ENCODE assay signal across 8 cellular contexts in genomic region chr10:14184841-14185500, GRCh38.
DNase-seq lines count a peak whose midpoint lies in the region; ATAC-seq, FAIRE-seq and TF ChIP-seq lines count a peak whose summit lies in the region.

No MANE protein-coding gene starts in this region.

- POLR2A ChIA-PET in GM12878 (lab: Charles Lee) = interaction anchor here (0.6 to 1.0 kb wide), 2 partner anchors 371 to 398 kb away, joined by 4 to 5 read pairs; no protein-coding TSS in a partner anchor

- H3K4me1 ChIP-seq in OCI-LY3 (ENCODE audit: low read length) = peaks cover 6% of the 10 kb centered on the region
- peaks cover 10% of the 10 kb centered on the region for H3K4me1 ChIP-seq in GM12878 (ENCODE audit: control insufficient read depth, insufficient read depth, low read length)

- H4K20me1 ChIP-seq in OCI-LY3 (ENCODE audit: insufficient read depth, low read length) = no peaks in the 10 kb centered on the region
- H4K20me1 ChIP-seq in GM12878 (ENCODE audit: control insufficient read depth, insufficient read depth) = no peaks in the 10 kb centered on the region

- peak overlapping the region; percentile 96 for H3K27ac Mint-ChIP-seq in activated CD8-positive, alpha-beta memory T cell treated with anti-CD3 and anti-CD28 coated beads, Interleukin-2, amount 10 ng/mL, durations not matched to agents 7 days and 5 days
- peak overlapping the region; percentile 68 for H3K27ac Mint-ChIP-seq in osteocyte (ENCODE audit: unreplicated experiment)

- 0 out of 2 replicates have a peak overlapping the region, but pooled peaks have one; percentile 6 for H3K4me2 ChIP-seq in OCI-LY3 (ENCODE audit: low read length)
- peak overlapping the region; percentile 90 for H3K4me2 ChIP-seq in GM12878 (ENCODE audit: control insufficient read depth, insufficient read depth)

- TF ChIP-seq POLR2A in GM12878 (IDR thresholded peaks at IDR 0.05; ENCODE audit: low read depth, low read length) = no peak

- H3K79me2 ChIP-seq in OCI-LY3 (ENCODE audit: low read length) (no peaks in the 10 kb centered on the region), GM12878 (ENCODE audit: control insufficient read depth, insufficient read depth, low read length) (no peaks in the 10 kb centered on the region)

- peak; percentile 40 for ATAC-seq in activated CD8-positive, alpha-beta memory T cell treated with anti-CD3 and anti-CD28 coated beads, Interleukin-2, amount 10 ng/mL, durations not matched to agents 7 days and 5 days
- ATAC-seq in HG03064 (IDR thresholded peaks at IDR 0.05; ENCODE audit: low read depth, unreplicated experiment) (peak; percentile 65), GM12878 (peak; percentile 72)

- TF ChIP-seq EP300 in GM12878 (IDR thresholded peaks at IDR 0.05; ENCODE audit: borderline replicate concordance in 1 of 2, control insufficient read depth in 1 of 2, low read depth in 2 of 2, low read length in 2 of 2) = peak in 1 of 2 experiments; percentile 54; a peak in 1 of 4 replicates

- peak; percentile 38 for FAIRE-seq in GM12878 (lab: Jason Lieb, UNC)

- DNase-seq in activated CD8-positive, alpha-beta memory T cell treated with anti-CD3 and anti-CD28 coated beads, Interleukin-2, amount 10 ng/mL, durations not matched to agents 7 days and 5 days = peak; percentile 75
- no peak for DNase-seq in activated CD8-positive, alpha-beta memory T cell treated with anti-CD3 and anti-CD28 coated beads, Interleukin-2, amount 50 U/mL, for 48 hours
- peak; percentile 72 for DNase-seq in GM12878 (ENCODE audit: low read depth, low spot score)
- no peak for DNase-seq in osteocyte (ENCODE audit: extremely low spot score, unreplicated experiment)
- no peak for DNase-seq in GF-D8 (lab: John Stamatoyannopoulos, UW)
- DNase-seq in NCI-H524 (lab: John Stamatoyannopoulos, UW) = no peak

- H3K4me3 ChIP-seq in OCI-LY3 (ENCODE audit: low read length) (no peak overlapping the region), GM12878 (peak overlapping the region; percentile 63; the same call in 1 of the 2 replicates)

- TF ChIP-seq RAD21 in GM12878 (IDR thresholded peaks at IDR 0.05; ENCODE audit: insufficient read depth, low read depth, low read length) = no peak

- SMC1A ChIA-PET in GM12878 (lab: Charles Lee; ENCODE audit: uncharacterized antibody, unreplicated experiment) = interaction anchor here (0.6 to 1.9 kb wide), 11 partner anchors 12 to 414 kb away, joined by 3 to 5 read pairs (median 3); no protein-coding TSS in a partner anchor

- H3K4me1 Mint-ChIP-seq in activated CD8-positive, alpha-beta memory T cell treated with anti-CD3 and anti-CD28 coated beads, Interleukin-2, amount 10 ng/mL, durations not matched to agents 7 days and 5 days = peaks cover 20% of the 10 kb centered on the region
- H3K4me1 Mint-ChIP-seq in osteocyte (ENCODE audit: unreplicated experiment) = peaks cover 20% of the 10 kb centered on the region

- H3K27ac ChIP-seq in OCI-LY3 (ENCODE audit: low read length) (no peak overlapping the region), GM12878 (ENCODE audit: control insufficient read depth, insufficient read depth) (peak overlapping the region; percentile 75)

- no peak for TF ChIP-seq CTCF in OCI-LY3 (IDR thresholded peaks at IDR 0.05; ENCODE audit: low read depth, low read length)
- no peak for TF ChIP-seq CTCF in GM12878 (IDR thresholded peaks at IDR 0.05 in 2 of 3, conservative IDR thresholded peaks at IDR 0.05 in 1 of 3; ENCODE audit: control insufficient read depth in 2 of 3, extremely low read depth in 1 of 3, insufficient read depth in 1 of 3, low read depth in 3 of 3, low read length in 3 of 3)
- no peak for TF ChIP-seq CTCF in osteocyte (IDR thresholded peaks at IDR 0.05)

- peaks cover 50% of the 10 kb centered on the region for H3K27me3 Mint-ChIP-seq in activated CD8-positive, alpha-beta memory T cell treated with anti-CD3 and anti-CD28 coated beads, Interleukin-2, amount 10 ng/mL, durations not matched to agents 7 days and 5 days
- peaks cover 6% of the 10 kb centered on the region for H3K27me3 Mint-ChIP-seq in osteocyte (ENCODE audit: unreplicated experiment)

- under 1% methylated on average over 13 of the region's 13 CpGs for WGBS in GM12878 (ENCODE audit: insufficient coverage, insufficient replicate concordance, low lambda C conversion rate, missing lambda C conversion rate)

- H3K9me3 ChIP-seq in OCI-LY3 (ENCODE audit: insufficient read depth, low read length) (no peaks in the 10 kb centered on the region), GM12878 (replicated peaks; ENCODE audit: control insufficient read depth, insufficient read depth, low read length) (peaks cover 3% of the 10 kb centered on the region; the same call in 1 of the 3 replicates)

- RAD21 ChIA-PET in GM12878 (lab: Charles Lee; ENCODE audit: unreplicated experiment) = interaction anchor here (0.6 to 2.4 kb wide), 15 partner anchors 9 to 813 kb away, joined by 3 to 15 read pairs (median 3); no protein-coding TSS in a partner anchor

- no peak overlapping the region for H2AFZ ChIP-seq in OCI-LY3 (ENCODE audit: low read depth, low read length)
- peak overlapping the region; percentile 81 for H2AFZ ChIP-seq in GM12878 (ENCODE audit: control insufficient read depth, low read depth, low read length)

- intact Hi-C loops in GM12878 (cut with micrococcal nuclease; ENCODE audit: unreplicated experiment) = loop anchor here (2.0 to 10.0 kb wide), 3 partner anchors 176 to 398 kb away; no protein-coding TSS in a partner anchor

- in situ Hi-C loops in GM12878 (cut with MboI) = no loop called here

- peaks cover 8% of the 10 kb centered on the region; the same call in 1 of the 2 replicates for H3K27me3 ChIP-seq in OCI-LY3 (ENCODE audit: low read depth, low read length)
- peaks cover 0 to 3% of the 10 kb centered on the region in 2 experiments; a peak in 2 of 4 replicates for H3K27me3 ChIP-seq in GM12878 (replicated peaks in 1 of 2; ENCODE audit: control insufficient read depth in 2 of 2, insufficient read depth in 2 of 2, low read length in 1 of 2)

- H3K9me3 Mint-ChIP-seq in activated CD8-positive, alpha-beta memory T cell treated with anti-CD3 and anti-CD28 coated beads, Interleukin-2, amount 10 ng/mL, durations not matched to agents 7 days and 5 days (ENCODE audit: low read depth) = no peaks in the 10 kb centered on the region
- no peaks in the 10 kb centered on the region for H3K9me3 Mint-ChIP-seq in osteocyte (ENCODE audit: unreplicated experiment)

- peak overlapping the region; percentile 51 for H3K4me3 Mint-ChIP-seq in activated CD8-positive, alpha-beta memory T cell treated with anti-CD3 and anti-CD28 coated beads, Interleukin-2, amount 10 ng/mL, durations not matched to agents 7 days and 5 days
- no peak overlapping the region for H3K4me3 Mint-ChIP-seq in osteocyte (ENCODE audit: unreplicated experiment)

- H3K36me3 ChIP-seq in OCI-LY3 (replicated peaks; ENCODE audit: low read depth, low read length) = no peaks in the 10 kb centered on the region
- no peaks in the 10 kb centered on the region for H3K36me3 ChIP-seq in GM12878 (ENCODE audit: control insufficient read depth in 2 of 2, insufficient read depth in 2 of 2, low read length in 1 of 2)

- H3K9ac ChIP-seq in OCI-LY3 (ENCODE audit: low read length) = no peak overlapping the region
- peak overlapping the region; percentile 30; the same call in 1 of the 2 replicates for H3K9ac ChIP-seq in GM12878 (ENCODE audit: control insufficient read depth, insufficient read depth, low read length)

- CTCF ChIA-PET in activated CD8-positive, alpha-beta memory T cell treated with anti-CD3 and anti-CD28 coated beads, Interleukin-2, amount 10 ng/mL, durations not matched to agents 7 days and 5 days (lab: Charles Lee) = interaction anchor here (1.0 to 6.2 kb wide), 7 partner anchors 9 to 768 kb away, joined by 3 to 38 read pairs (median 3); partner anchors contain the start of gene DCLRE1C
- CTCF ChIA-PET in GM12878 (lab: Yijun Ruan, JAX) = interaction anchor here (0.7 to 10.2 kb wide), 10 partner anchors 12 to 638 kb away, joined by 3 to 91 read pairs (median 4); no protein-coding TSS in a partner anchor

- BruUV-seq in GM12878 (replicated peaks; lab: Mats Ljungman, UMichigan) = no TSS peak

- H3K36me3 Mint-ChIP-seq in activated CD8-positive, alpha-beta memory T cell treated with anti-CD3 and anti-CD28 coated beads, Interleukin-2, amount 10 ng/mL, durations not matched to agents 7 days and 5 days = no peaks in the 10 kb centered on the region
- H3K36me3 Mint-ChIP-seq in osteocyte (ENCODE audit: unreplicated experiment) = peaks cover 2% of the 10 kb centered on the region

TF ChIP-seq in GM12878, 131 proteins besides CTCF, POLR2A, EP300 and RAD21 (continues in another document):
- TF ChIP-seq PAX5 (IDR thresholded peaks at IDR 0.05; ENCODE audit: borderline replicate concordance, low read depth, low read length) (peak; percentile 21; the same call in 1 of the 2 replicates), HDAC6 (IDR thresholded peaks at IDR 0.05; ENCODE audit: unreplicated experiment) (no peak), PKNOX1 (IDR thresholded peaks at IDR 0.05) (no peak), ZBTB33 (IDR thresholded peaks at IDR 0.05) (no peak), CHD2 (IDR thresholded peaks at IDR 0.05; ENCODE audit: borderline replicate concordance, low read depth, low read length) (no peak)

Comparison
In these comparisons a context has a peak if more than half of its experiments do, and no peak if none do; other contexts are left out.
1. DNase-seq: peak in activated CD8-positive, alpha-beta memory T cell treated with anti-CD3 and anti-CD28 coated beads, Interleukin-2, amount 10 ng/mL, durations not matched to agents 7 days and 5 days (single experiment) and GM12878 (single experiment); none in activated CD8-positive, alpha-beta memory T cell treated with anti-CD3 and anti-CD28 coated beads, Interleukin-2, amount 50 U/mL, for 48 hours (single experiment), osteocyte (single experiment), GF-D8 (single experiment) and NCI-H524 (0 of 2).
2. Peak in every context shown above with its lines, with median percentiles within 50 percentile points of each other: ATAC-seq.